ENCODE assay signal across 21 cellular contexts in the genomic region with DNA sequence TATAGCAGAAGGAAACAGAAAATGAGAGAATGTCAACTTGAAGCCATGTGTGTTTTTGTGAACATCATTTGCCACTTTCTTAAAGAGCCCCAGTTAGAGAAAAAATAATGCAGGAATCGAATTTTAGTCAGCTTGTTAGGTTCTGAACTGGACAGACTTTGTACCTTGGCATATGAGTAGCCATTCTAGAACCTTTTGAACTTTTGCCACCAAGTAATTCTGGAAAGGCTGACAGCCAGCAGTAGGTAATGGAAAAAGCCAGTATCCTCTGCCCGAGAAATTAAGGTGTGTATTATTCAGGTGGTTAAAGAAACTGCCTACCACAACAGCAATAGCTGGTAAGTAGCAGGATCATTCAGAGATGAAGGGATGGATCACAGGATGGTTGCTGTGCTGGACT. TPM values are rescaled to one million over a fixed set of nuclear protein-coding genes. Genes with fewer than 3 reads are reported as not detected.
A peak's percentile ranks its signal among the peaks of the same experiment; 100 is the strongest.
DNase-seq lines count a peak whose midpoint lies in the region; ATAC-seq, FAIRE-seq and TF ChIP-seq lines count a peak whose summit lies in the region.
"Had no signal": no experiment of that assay in that cellular context is flagged by ENCODE, and none has a peak within 500 bp of the region (broad histone marks: within the 10 kb centered on the region; RNA-seq: fewer than 3 reads in every experiment).

No MANE protein-coding gene starts in this region.

- intact Hi-C loops in activated CD4-positive, alpha-beta T cell treated with anti-CD3 and anti-CD28 coated beads, Interleukin-2, amount 10 ng/mL, durations not matched to agents 24 days and 14 days (cut with micrococcal nuclease): no loop called here
- intact Hi-C loops in left colon (cut with DNase I, micrococcal nuclease) (no loop called here), pancreas (cut with DNase I) (no loop called here), uterus (cut with DNase I; ENCODE audit: low total_unique reads) (no loop called here)

- H3K4me3 Mint-ChIP-seq in activated CD4-positive, alpha-beta T cell treated with anti-CD3 and anti-CD28 coated beads, Interleukin-2, amount 10 ng/mL, durations not matched to agents 24 days and 14 days: no peak overlapping the region
- H3K4me3 Mint-ChIP-seq in T-helper 17 cell: no peak overlapping the region

- no peaks in the 10 kb centered on the region for H3K9me3 ChIP-seq in T-helper 17 cell (ENCODE audit: control insufficient read depth, low read length, poor library complexity, severe bottlenecking)
- H3K9me3 ChIP-seq in pancreas: no peaks in the 10 kb centered on the region
- H3K9me3 ChIP-seq in uterus: no peaks in the 10 kb centered on the region

- H3K4me3 ChIP-seq in pancreas: no peak overlapping the region
- no peak overlapping the region for H3K4me3 ChIP-seq in uterus

- peaks cover 44% of the 10 kb centered on the region for H3K4me1 Mint-ChIP-seq in activated CD4-positive, alpha-beta T cell treated with anti-CD3 and anti-CD28 coated beads, Interleukin-2, amount 10 ng/mL, durations not matched to agents 24 days and 14 days
- peaks cover 31% of the 10 kb centered on the region for H3K4me1 Mint-ChIP-seq in T-helper 17 cell

- FAIRE-seq in pancreas (lab: Jason Lieb, UNC): no peak
- FAIRE-seq: GM19239, H1 had no signal

- no peak for DNase-seq in activated CD4-positive, alpha-beta T cell treated with anti-CD3 and anti-CD28 coated beads, Interleukin-2, amount 10 ng/mL, durations not matched to agents 24 days and 14 days
- no peak for DNase-seq in activated CD4-positive, alpha-beta T cell treated with anti-CD3 and anti-CD28 coated beads for 4 hours
- DNase-seq in T-helper 17 cell (no peak), left colon (no peak), pancreas (no peak), uterus (no peak), COR-L47 (lab: John Stamatoyannopoulos, UW) (no peak)
- DNase-seq: C1 segment of cervical spinal cord, Calu3, GDM1, KG1, NCI-H1092 treated with DMSO at 0.1 percent for 48 hours, NCI-H1694, NCI-H2107, NCI-H345, NCI-H69, Right ventricle myocardium superior had no signal

- WGBS in pancreas, 2 donors: 38 to 42% methylated on average over 2 of the region's 2 CpGs

- H3K27ac ChIP-seq in pancreas: no peak overlapping the region
- no peak overlapping the region for H3K27ac ChIP-seq in uterus
- H3K27ac ChIP-seq: 22Rv1 had no signal

- no peaks in the 10 kb centered on the region for H3K9me3 Mint-ChIP-seq in activated CD4-positive, alpha-beta T cell treated with anti-CD3 and anti-CD28 coated beads, Interleukin-2, amount 10 ng/mL, durations not matched to agents 24 days and 14 days

- TF ChIP-seq CTCF in pancreas (IDR thresholded peaks at IDR 0.05) (no peak), uterus (IDR thresholded peaks at IDR 0.05) (no peak)

- no peaks in the 10 kb centered on the region for H3K36me3 ChIP-seq in pancreas
- no peaks in the 10 kb centered on the region for H3K36me3 ChIP-seq in uterus

- peaks cover 9 to 10% (median 9%) of the 10 kb centered on the region in 3 donors for H3K4me1 ChIP-seq in pancreas
- no peaks in the 10 kb centered on the region for H3K4me1 ChIP-seq in uterus

- peak overlapping the region; percentile 9 for H3K27ac Mint-ChIP-seq in activated CD4-positive, alpha-beta T cell treated with anti-CD3 and anti-CD28 coated beads, Interleukin-2, amount 10 ng/mL, durations not matched to agents 24 days and 14 days
- peak overlapping the region; percentile 19 for H3K27ac Mint-ChIP-seq in T-helper 17 cell

- ATAC-seq in T-helper 17 cell: no peak
- ATAC-seq in left colon: peak; percentile 24
- peak in 3 of 4 donors; percentile 17 to 19 (median 19) for ATAC-seq in pancreas
- ATAC-seq in GM19463 (IDR thresholded peaks at IDR 0.05; ENCODE audit: unreplicated experiment): no peak

- no peaks in the 10 kb centered on the region for H3K27me3 Mint-ChIP-seq in activated CD4-positive, alpha-beta T cell treated with anti-CD3 and anti-CD28 coated beads, Interleukin-2, amount 10 ng/mL, durations not matched to agents 24 days and 14 days
- H3K27me3 Mint-ChIP-seq in T-helper 17 cell: peaks cover 3% of the 10 kb centered on the region

- H3K36me3 Mint-ChIP-seq in activated CD4-positive, alpha-beta T cell treated with anti-CD3 and anti-CD28 coated beads, Interleukin-2, amount 10 ng/mL, durations not matched to agents 24 days and 14 days (ENCODE audit: low read depth): peaks cover 14% of the 10 kb centered on the region
- H3K36me3 Mint-ChIP-seq in T-helper 17 cell (ENCODE audit: low read depth): no peaks in the 10 kb centered on the region

- TF ChIP-seq POLR2A in uterus (IDR thresholded peaks at IDR 0.05): no peak

- no peaks in the 10 kb centered on the region for H3K27me3 ChIP-seq in pancreas
- no peaks in the 10 kb centered on the region for H3K27me3 ChIP-seq in uterus

RNA-seq across cellular contexts. Expression of a gene that starts 20.7 kb away (rescaled TPM):
- 43.6 and 44.9 TPM in 2 replicates for total RNA-seq in activated CD4-positive, alpha-beta T cell treated with anti-CD3 and anti-CD28 coated beads, Interleukin-2, amount 10 ng/mL, durations not matched to agents 24 days and 14 days
- 10 to 100 TPM; 28.3 to 33.5 TPM for total RNA-seq in T-helper 17 cell
- 10 to 100 TPM; 36.6 to 48.0 TPM for total RNA-seq in left colon
- total RNA-seq in pancreas: 10 to 100 TPM in 4 of 6 donors, 1 to 10 TPM in 2; 8.0 to 27.1 (median 12.0) TPM
- 1 to 10 TPM; 3.8 to 7.9 TPM for polyA plus RNA-seq in pancreas
- 10 to 100 TPM; 12.0 to 47.4 (median 17.8) TPM for total RNA-seq in uterus

Comparison
In these comparisons a context has a peak if more than half of its experiments do, and no peak if none do; other contexts are left out.
1. ATAC-seq: peak in left colon (single experiment) and pancreas (3 of 4); none in T-helper 17 cell (single experiment) and GM19463 (single experiment).